ENCODE assay signal across 9 cellular contexts in genomic region chr2:40101076-40101688, GRCh38.
DNase-seq lines count a peak whose midpoint lies in the region; ATAC-seq and TF ChIP-seq lines count a peak whose summit lies in the region.
"Had no signal": no experiment of that assay in that cellular context is flagged by ENCODE, and none has a peak within 500 bp of the region (broad histone marks: within the 10 kb centered on the region; RNA-seq: fewer than 3 reads in every experiment).

No MANE protein-coding gene starts in this region.

- H3K9ac ChIP-seq in colonic mucosa (ENCODE audit: low read depth in 2 of 2, low read length in 2 of 2) = no peak overlapping the region

- no peaks in the 10 kb centered on the region for H3K9me3 ChIP-seq in DOHH2 (ENCODE audit: control insufficient read depth, insufficient read depth, low read length)
- H3K9me3 ChIP-seq in colonic mucosa = no peaks in the 10 kb centered on the region

- peaks cover 6% of the 10 kb centered on the region for H3F3A ChIP-seq in DOHH2 (ENCODE audit: control insufficient read depth, insufficient read depth)

- intact Hi-C loops in colonic mucosa (cut with DNase I) = no loop called here

- CTCF ChIA-PET in activated naive CD4-positive, alpha-beta T cell treated with anti-CD3 and anti-CD28 coated beads, Interleukin-2, amount 10 ng/mL, durations not matched to agents 7 days and 5 days (lab: Charles Lee) = no interaction called here

- H3K4me3 ChIP-seq in DOHH2 (ENCODE audit: low read length) = peak overlapping the region; percentile 31
- H3K4me3 ChIP-seq in colonic mucosa = no peak overlapping the region

- H3K9me3 Mint-ChIP-seq in activated naive CD4-positive, alpha-beta T cell treated with anti-CD3 and anti-CD28 coated beads, Interleukin-2, amount 10 ng/mL, durations not matched to agents 7 days and 5 days = no peaks in the 10 kb centered on the region

- H3K4me3 Mint-ChIP-seq in activated naive CD4-positive, alpha-beta T cell treated with anti-CD3 and anti-CD28 coated beads, Interleukin-2, amount 10 ng/mL, durations not matched to agents 7 days and 5 days = no peak overlapping the region

- H3K27me3 Mint-ChIP-seq in activated naive CD4-positive, alpha-beta T cell treated with anti-CD3 and anti-CD28 coated beads, Interleukin-2, amount 10 ng/mL, durations not matched to agents 7 days and 5 days = no peaks in the 10 kb centered on the region

- no peaks in the 10 kb centered on the region for H3K4me1 Mint-ChIP-seq in activated naive CD4-positive, alpha-beta T cell treated with anti-CD3 and anti-CD28 coated beads, Interleukin-2, amount 10 ng/mL, durations not matched to agents 7 days and 5 days

- no peaks in the 10 kb centered on the region for H3K9me2 ChIP-seq in DOHH2 (replicated peaks; ENCODE audit: control insufficient read depth, low read length)

- H3K27ac ChIP-seq in DOHH2 (ENCODE audit: low read depth, low read length) (peak overlapping the region; percentile 44), foreskin keratinocyte (no peak overlapping the region), colonic mucosa (no peak overlapping the region)

- TF ChIP-seq CTCF in DOHH2 (IDR thresholded peaks at IDR 0.05; ENCODE audit: low read depth, low read length, poor library complexity, severe bottlenecking) (no peak), foreskin keratinocyte (conservative IDR thresholded peaks at IDR 0.05) (no peak), colonic mucosa (IDR thresholded peaks at IDR 0.05) (no peak)

- H3K27me3 ChIP-seq in DOHH2 (ENCODE audit: control insufficient read depth, low read length) (no peaks in the 10 kb centered on the region), foreskin keratinocyte (no peaks in the 10 kb centered on the region), colonic mucosa (no peaks in the 10 kb centered on the region)

- peak; percentile 49 for DNase-seq in H4 (ENCODE audit: low spot score)
- peak; percentile 33 for DNase-seq in NCI-H2227 (lab: John Stamatoyannopoulos, UW; ENCODE audit: unreplicated experiment)
- peak in 1 of 2 donors; percentile 61 for DNase-seq in foreskin keratinocyte
- no peak for DNase-seq in activated naive CD4-positive, alpha-beta T cell treated with anti-CD3 and anti-CD28 coated beads, Interleukin-2, amount 10 ng/mL, durations not matched to agents 7 days and 5 days
- no peak for DNase-seq in colonic mucosa
- DNase-seq in activated CD4-positive, CD25-positive, alpha-beta regulatory T cell treated with anti-CD3 and anti-CD28 coated beads, Interleukin-2, amount 50 U/mL, for 72 hours = no peak
- DNase-seq: stimulated activated CD4-positive, alpha-beta T cell treated with anti-CD3 and anti-CD28 coated beads, Interleukin-15, amount 100 ng/mL, for 24 hours had no signal

- peak overlapping the region; percentile 49 for H3K4me2 ChIP-seq in DOHH2 (ENCODE audit: low read length)

- ATAC-seq in foreskin keratinocyte = peak; percentile 41
- ATAC-seq in GM18517 (IDR thresholded peaks at IDR 0.05; ENCODE audit: unreplicated experiment) = no peak

- H4K20me1 ChIP-seq in DOHH2 (ENCODE audit: control insufficient read depth, insufficient read depth, low read depth, low read length) = no peaks in the 10 kb centered on the region

- H3K36me3 ChIP-seq in DOHH2 (ENCODE audit: control insufficient read depth, low read length) (no peaks in the 10 kb centered on the region), colonic mucosa (no peaks in the 10 kb centered on the region)

- no peaks in the 10 kb centered on the region for H3K79me2 ChIP-seq in DOHH2 (ENCODE audit: control insufficient read depth, low read length)

- no peaks in the 10 kb centered on the region for H3K36me3 Mint-ChIP-seq in activated naive CD4-positive, alpha-beta T cell treated with anti-CD3 and anti-CD28 coated beads, Interleukin-2, amount 10 ng/mL, durations not matched to agents 7 days and 5 days

- H3K4me1 ChIP-seq in DOHH2 (ENCODE audit: control insufficient read depth, low read length) (peaks cover 33% of the 10 kb centered on the region), foreskin keratinocyte (peaks cover 33% of the 10 kb centered on the region), colonic mucosa (no peaks in the 10 kb centered on the region)

- H3K27ac Mint-ChIP-seq in activated naive CD4-positive, alpha-beta T cell treated with anti-CD3 and anti-CD28 coated beads, Interleukin-2, amount 10 ng/mL, durations not matched to agents 7 days and 5 days = no peak overlapping the region

Comparison
In these comparisons a context has a peak if more than half of its experiments do, and no peak if none do; other contexts are left out.
1. DNase-seq: peak in H4 (single experiment) and NCI-H2227 (single experiment); none in activated naive CD4-positive, alpha-beta T cell treated with anti-CD3 and anti-CD28 coated beads, Interleukin-2, amount 10 ng/mL, durations not matched to agents 7 days and 5 days (single experiment), colonic mucosa (single experiment) and activated CD4-positive, CD25-positive, alpha-beta regulatory T cell treated with anti-CD3 and anti-CD28 coated beads, Interleukin-2, amount 50 U/mL, for 72 hours (single experiment).